Comparison of ENCODE assay signal across 9 cellular contexts in genomic region chr15:41429003-41429890, GRCh38. TPM values are rescaled to one million over a fixed set of nuclear protein-coding genes. Genes with fewer than 3 reads are reported as not detected.
DNase-seq lines count a peak whose midpoint lies in the region; ATAC-seq, FAIRE-seq and TF ChIP-seq lines count a peak whose summit lies in the region.
"Had no signal": no experiment of that assay in that cellular context is flagged by ENCODE, and none has a peak within 500 bp of the region (broad histone marks: within the 10 kb centered on the region; RNA-seq: fewer than 3 reads in every experiment).

No MANE protein-coding gene starts in this region.

- H3K9me3 Mint-ChIP-seq in T-helper 1 cell treated with Interleukin-12 subunit alpha and Interleukin-12 subunit beta and Interleukin-4 antibody, amounts not matched to agents 30 μg/mL and 1 μg/mL, for 36 hours = no peaks in the 10 kb centered on the region

- DNase-seq in GM18507 (ENCODE audit: extremely low spot score, insufficient read length, low read depth) = peak; percentile 25
- DNase-seq in cardiac septum (ENCODE audit: low spot score) = no peak
- DNase-seq in psoas muscle = no peak
- no peak for DNase-seq in kidney tubule cell (ENCODE audit: low spot score)
- no peak for DNase-seq in AG08395 (ENCODE audit: low spot score)
- DNase-seq: NCI-H345 had no signal

- H3K4me3 Mint-ChIP-seq in T-helper 1 cell treated with Interleukin-12 subunit alpha and Interleukin-12 subunit beta and Interleukin-4 antibody, amounts not matched to agents 30 μg/mL and 1 μg/mL, for 36 hours = peak overlapping the region; percentile 69

- H3K9me3 ChIP-seq in muscle layer of duodenum (ENCODE audit: control insufficient read depth in 1 of 2, low read length in 2 of 2) = no peaks in the 10 kb centered on the region
- H3K9me3 ChIP-seq in psoas muscle = no peaks in the 10 kb centered on the region

- no peaks in the 10 kb centered on the region for H3K4me1 ChIP-seq in muscle layer of duodenum (ENCODE audit: control insufficient read depth in 1 of 2, insufficient read depth in 2 of 2, low read length in 2 of 2)
- H3K4me1 ChIP-seq in psoas muscle = no peaks in the 10 kb centered on the region

- FAIRE-seq in GM18507 (lab: Jason Lieb, UNC) = peak; percentile 85

- ATAC-seq in GM21825 (IDR thresholded peaks at IDR 0.05; ENCODE audit: unreplicated experiment) = peak; percentile 64
- ATAC-seq in psoas muscle = no peak

- H3K36me3 ChIP-seq in muscle layer of duodenum (ENCODE audit: control insufficient read depth in 1 of 2, insufficient read depth in 2 of 2, low read length in 2 of 2) (no peaks in the 10 kb centered on the region), psoas muscle (ENCODE audit: insufficient read depth in 1 of 2, low read depth in 1 of 2) (no peaks in the 10 kb centered on the region)

- H3K27ac ChIP-seq in muscle layer of duodenum (ENCODE audit: low read length) = peak overlapping the region; percentile 30
- no peak overlapping the region for H3K27ac ChIP-seq in psoas muscle

- WGBS in psoas muscle, 3 donors = 85 to 94% (median 86%) methylated on average over 10 of the region's 10 CpGs

- peaks cover 17% of the 10 kb centered on the region for H3K4me1 Mint-ChIP-seq in T-helper 1 cell treated with Interleukin-12 subunit alpha and Interleukin-12 subunit beta and Interleukin-4 antibody, amounts not matched to agents 30 μg/mL and 1 μg/mL, for 36 hours (ENCODE audit: low read depth)

- intact Hi-C loops in cardiac septum (cut with DNase I) = no loop called here
- intact Hi-C loops in psoas muscle (cut with DNase I) = no loop called here

- H3K27ac Mint-ChIP-seq in T-helper 1 cell treated with Interleukin-12 subunit alpha and Interleukin-12 subunit beta and Interleukin-4 antibody, amounts not matched to agents 30 μg/mL and 1 μg/mL, for 36 hours = peak overlapping the region; percentile 91

- H3K4me3 ChIP-seq in muscle layer of duodenum (ENCODE audit: low read depth in 1 of 2, low read length in 2 of 2) = no peak overlapping the region
- H3K4me3 ChIP-seq in psoas muscle = no peak overlapping the region

- TF ChIP-seq CTCF in psoas muscle (IDR thresholded peaks at IDR 0.05) = no peak

- H3K36me3 Mint-ChIP-seq in T-helper 1 cell treated with Interleukin-12 subunit alpha and Interleukin-12 subunit beta and Interleukin-4 antibody, amounts not matched to agents 30 μg/mL and 1 μg/mL, for 36 hours (ENCODE audit: low read depth) = peaks cover 5% of the 10 kb centered on the region

- no peaks in the 10 kb centered on the region for H3K27me3 Mint-ChIP-seq in T-helper 1 cell treated with Interleukin-12 subunit alpha and Interleukin-12 subunit beta and Interleukin-4 antibody, amounts not matched to agents 30 μg/mL and 1 μg/mL, for 36 hours (ENCODE audit: low read depth)

- H3K27me3 ChIP-seq in muscle layer of duodenum (ENCODE audit: low read depth, low read length) (no peaks in the 10 kb centered on the region), psoas muscle (ENCODE audit: insufficient read depth in 3 of 3, low read length in 2 of 3) (no peaks in the 10 kb centered on the region)

RNA-seq across cellular contexts. Expression of gene RTF1, which starts 12.4 kb away (rescaled TPM):
- total RNA-seq in cardiac septum (26.8 TPM), psoas muscle (10 to 100 TPM; 27.0 to 40.3 (median 32.2) TPM)
- polyA plus RNA-seq in psoas muscle = 10 to 100 TPM; 12.2 to 28.4 (median 15.1) TPM

RNA-seq across cellular contexts. Expression of gene NDUFAF1, which starts 27.0 kb away (rescaled TPM):
- total RNA-seq in cardiac septum (29.7 TPM), psoas muscle (10 to 100 TPM; 23.0 to 52.1 (median 36.4) TPM)
- 10 to 100 TPM; 54.9 to 93.6 (median 60.6) TPM for polyA plus RNA-seq in psoas muscle
